ENCODE assay signal across 13 cellular contexts in the genomic region with DNA sequence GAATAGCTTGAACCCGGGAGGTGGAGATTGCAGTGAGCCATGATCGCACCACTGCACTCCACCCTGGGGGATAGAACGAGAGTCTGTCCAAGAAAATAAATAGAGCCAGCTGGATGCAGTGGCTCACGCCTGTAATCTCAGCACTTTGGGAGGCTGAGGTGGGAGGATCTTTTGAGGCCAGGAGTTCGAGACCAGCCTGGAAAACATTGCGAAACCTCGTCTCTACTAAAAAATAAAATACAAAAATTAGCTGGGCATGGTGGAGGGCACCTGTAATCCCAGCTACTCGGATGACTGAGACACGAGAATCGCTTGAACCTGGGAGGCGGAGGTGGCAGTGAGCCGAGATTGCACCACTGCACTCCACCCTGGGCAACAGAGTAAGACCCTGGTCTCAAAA. TPM values are rescaled to one million over a fixed set of nuclear protein-coding genes. Genes with fewer than 3 reads are reported as not detected.
DNase-seq lines count a peak whose midpoint lies in the region; ATAC-seq, FAIRE-seq and TF ChIP-seq lines count a peak whose summit lies in the region.
"Not testable (repeated sequence)": the region's sequence is repeated elsewhere in the genome, so short reads cannot be mapped to it uniquely, and the experiment has no call there.
"Had no signal": no experiment of that assay in that cellular context is flagged by ENCODE, and none has a peak within 500 bp of the region (broad histone marks: within the 10 kb centered on the region; RNA-seq: fewer than 3 reads in every experiment).

No MANE protein-coding gene starts in this region.

- not testable (repeated sequence) for H3K36me3 ChIP-seq in IMR-90 (ENCODE audit: control insufficient read depth, insufficient read depth, low read length)
- H3K36me3 ChIP-seq in PC-3 (ENCODE audit: low read depth, low read length) (peaks cover 16% of the 10 kb centered on the region), K562 (ENCODE audit: control insufficient read depth, insufficient read depth, low read length) (peaks cover 25% of the 10 kb centered on the region)

- not testable (repeated sequence) for FAIRE-seq in A549 (lab: Jason Lieb, UNC); K562 (lab: Jason Lieb, UNC)

- POLR2A ChIA-PET in A549 (lab: Yijun Ruan, JAX), result interaction anchor here (0.7 kb wide), 1 partner anchor 36 kb away, joined by 4 read pairs; no protein-coding TSS in a partner anchor
- POLR2A ChIA-PET in IMR-90 (lab: Charles Lee; ENCODE audit: unreplicated experiment), result not testable (repeated sequence)
- POLR2A ChIA-PET in PC-3 (lab: Charles Lee; ENCODE audit: unreplicated experiment), result interaction anchor here (0.6 kb wide), 1 partner anchor 9 kb away, joined by 4 read pairs; no protein-coding TSS in a partner anchor
- POLR2A ChIA-PET in K562 (lab: Yijun Ruan, JAX), result interaction anchor here (1.0 to 1.8 kb wide), 3 partner anchors 10 to 21 kb away, joined by 3 to 5 read pairs (median 3); no protein-coding TSS in a partner anchor

- H2BK5ac ChIP-seq in IMR-90 (ENCODE audit: low read depth, low read length, poor library complexity, severe bottlenecking), result not testable (repeated sequence)

- TF ChIP-seq RAD21 in A549 (conservative IDR thresholded peaks at IDR 0.05 in 1 of 2, IDR thresholded peaks at IDR 0.05 in 1 of 2); IMR-90 (IDR thresholded peaks at IDR 0.05; ENCODE audit: low read length); K562 (CRISPR knock-in tag; conservative IDR thresholded peaks at IDR 0.05 in 1 of 2, IDR thresholded peaks at IDR 0.05 in 1 of 2): not testable (repeated sequence)

- H4K20me1 ChIP-seq in IMR-90 (ENCODE audit: insufficient read depth, low read length); PC-3 (ENCODE audit: low read length); K562 (replicated peaks; ENCODE audit: control insufficient read depth, insufficient read depth, low read length): not testable (repeated sequence)

- H3K27ac ChIP-seq in A549; IMR-90 (ENCODE audit: insufficient read depth, low read length); PC-3 (ENCODE audit: low read length); K562 (ENCODE audit: extremely low read depth, low read depth, low read length): not testable (repeated sequence)

- H3K4ac ChIP-seq in IMR-90 (ENCODE audit: low read depth, low read length), result not testable (repeated sequence)

- H3K18ac ChIP-seq in IMR-90 (ENCODE audit: low read depth, low read length), result not testable (repeated sequence)

- not testable (repeated sequence) for H3K79me2 ChIP-seq in PC-3 (ENCODE audit: low read length); K562 (ENCODE audit: control insufficient read depth, insufficient read depth, low read length)

- not testable (repeated sequence) for H4K8ac ChIP-seq in IMR-90 (ENCODE audit: low read depth in 2 of 2, low read length in 2 of 2)

- H2AK9ac ChIP-seq in IMR-90 (replicated peaks; ENCODE audit: low read depth, low read length, poor library complexity), result not testable (repeated sequence)

- H3K9me2 ChIP-seq in PC-3 (replicated peaks; ENCODE audit: low read length), result not testable (repeated sequence)

- intact Hi-C loops in IMR-90 (cut with micrococcal nuclease); K562 (cut with micrococcal nuclease): not testable (repeated sequence)
- intact Hi-C loops in PC-3 (cut with micrococcal nuclease), result loop anchor here (5.0 kb wide), 1 partner anchor 406 kb away; no protein-coding TSS in a partner anchor

- H4K5ac ChIP-seq in IMR-90 (ENCODE audit: low read depth, low read length), result not testable (repeated sequence)

- H3F3A ChIP-seq in PC-3 (ENCODE audit: low read length, unreplicated experiment), result not testable (repeated sequence)

- H2BK15ac ChIP-seq in IMR-90 (ENCODE audit: low read depth, low read length), result not testable (repeated sequence)

- not testable (repeated sequence) for TF ChIP-seq POLR2A in A549 (IDR thresholded peaks at IDR 0.05; ENCODE audit: low read length); IMR-90 (IDR thresholded peaks at IDR 0.05; ENCODE audit: low read depth, low read length)
- 0 out of 2 replicates have a peak, but pooled peaks have one; percentile 19 for TF ChIP-seq POLR2A in K562 (conservative IDR thresholded peaks at IDR 0.05)

- H3K9ac ChIP-seq in IMR-90 (ENCODE audit: low read depth, low read length); PC-3 (ENCODE audit: low read length); K562 (ENCODE audit: insufficient read depth in 1 of 2, low read depth in 2 of 2, low read length in 2 of 2): not testable (repeated sequence)

- ATAC-seq in A549; IMR-90 (ENCODE audit: low read depth); PC-3; K562: not testable (repeated sequence)

- not testable (repeated sequence) for H3K4me3 ChIP-seq in A549; IMR-90 (ENCODE audit: insufficient read depth, low read depth, low read length); K562
- peak overlapping the region; percentile 74; the same call in 1 of the 2 replicates for H3K4me3 ChIP-seq in PC-3 (ENCODE audit: low read length)

- H3K14ac ChIP-seq in IMR-90 (replicated peaks; ENCODE audit: low read depth, low read length), result not testable (repeated sequence)

- 91% methylated on average over 12 of the region's 12 CpGs for WGBS in A549 (ENCODE audit: missing lambda C conversion rate)
- no CpG with 5 or more reads among the region's 12 CpGs for WGBS in IMR-90 (ENCODE audit: extremely low coverage in 2 of 2, insufficient read length in 1 of 2), 2 experiments
- WGBS in K562 (ENCODE audit: insufficient coverage, low coverage, missing lambda C conversion rate), result 86% methylated on average over 12 of the region's 12 CpGs

- not testable (repeated sequence) for H2AFZ ChIP-seq in IMR-90 (replicated peaks; ENCODE audit: low read length, poor library complexity); PC-3 (ENCODE audit: low read length); K562 (ENCODE audit: low read depth, low read length)

- not testable (repeated sequence) for H3K27me3 ChIP-seq in IMR-90 (ENCODE audit: control insufficient read depth, insufficient read depth, low read length); PC-3 (ENCODE audit: low read length); K562 (ENCODE audit: control insufficient read depth in 2 of 2, insufficient read depth in 2 of 2, low read length in 2 of 2)

- dilution Hi-C loops in IMR-90 (cut with HindIII; ENCODE audit: low sequenced_read_pairs, unreplicated experiment), result not testable (repeated sequence)

- H3K9me1 ChIP-seq in IMR-90 (ENCODE audit: insufficient read depth, low read length); K562 (ENCODE audit: control insufficient read depth, insufficient read depth, low read length): not testable (repeated sequence)

- in situ Hi-C loops in IMR-90 (cut with MboI; ENCODE audit: low sequenced_read_pairs); K562 (cut with MboI): not testable (repeated sequence)

- H3K9me3 ChIP-seq in A549; IMR-90 (ENCODE audit: control insufficient read depth, insufficient read depth, low read length); PC-3 (ENCODE audit: low read length); K562 (replicated peaks; ENCODE audit: control insufficient read depth, insufficient read depth, low read depth, low read length): not testable (repeated sequence)

- not testable (repeated sequence) for TF ChIP-seq EP300 in A549 (IDR thresholded peaks at IDR 0.05); K562 (IDR thresholded peaks at IDR 0.05; ENCODE audit: low read length)

- CTCF ChIA-PET in A549 (lab: Yijun Ruan, JAX) (interaction anchor here (0.6 to 1.5 kb wide), 3 partner anchors 64 to 1581 kb away, joined by 3 to 4 read pairs (median 4); no protein-coding TSS in a partner anchor), IMR-90 (lab: Yijun Ruan, JAX) (interaction anchor here (0.6 kb wide), 1 partner anchor 11 kb away, joined by 3 read pairs; no protein-coding TSS in a partner anchor), PC-3 (lab: Charles Lee) (interaction anchor here (1.1 kb wide), 1 partner anchor 35 kb away, joined by 7 read pairs; no protein-coding TSS in a partner anchor)
- CTCF ChIA-PET in K562 (lab: Yijun Ruan, JAX; ENCODE audit: low intra/inter-chr PET ratio), result not testable (repeated sequence)

- not testable (repeated sequence) for H2BK120ac ChIP-seq in IMR-90 (ENCODE audit: low read depth, low read length)

- not testable (repeated sequence) for DNase-seq in A549 (ENCODE audit: low read depth in 1 of 2, low spot score in 1 of 2); IMR-90; PC-3; K562 (ENCODE audit: extremely low read depth in 1 of 4, low spot score in 3 of 4)

- not testable (repeated sequence) for H2AK5ac ChIP-seq in IMR-90 (ENCODE audit: low read depth, low read length)

- H3K56ac ChIP-seq in IMR-90 (ENCODE audit: extremely low read depth, insufficient read depth, low read length), result not testable (repeated sequence)

- H3K4me2 ChIP-seq in A549; IMR-90 (ENCODE audit: low read depth, low read length); K562 (ENCODE audit: insufficient read depth, low read length): not testable (repeated sequence)
- peak overlapping the region; percentile 94; the same call in 1 of the 2 replicates for H3K4me2 ChIP-seq in PC-3 (ENCODE audit: low read length)

- H4K91ac ChIP-seq in IMR-90 (ENCODE audit: insufficient read depth, low read depth, low read length), result not testable (repeated sequence)

- H3K79me1 ChIP-seq in IMR-90 (ENCODE audit: low read depth in 1 of 2, low read length in 2 of 2), result not testable (repeated sequence)

- H3K4me1 ChIP-seq in A549; IMR-90 (ENCODE audit: control insufficient read depth, insufficient read depth, low read length); K562 (replicated peaks in 1 of 2; ENCODE audit: control insufficient read depth in 2 of 2, insufficient read depth in 2 of 2, low read length in 2 of 2): not testable (repeated sequence)
- H3K4me1 ChIP-seq in PC-3 (ENCODE audit: insufficient read depth, low read length), result peaks cover 21% of the 10 kb centered on the region

- H3K23ac ChIP-seq in IMR-90 (ENCODE audit: low read depth, low read length), result not testable (repeated sequence)

- not testable (repeated sequence) for H2BK20ac ChIP-seq in IMR-90 (ENCODE audit: low read depth, low read length)

- BruUV-seq in IMR-90 (replicated peaks; lab: Mats Ljungman, UMichigan); PC-3 (replicated peaks; lab: Mats Ljungman, UMichigan); K562 (replicated peaks; lab: Mats Ljungman, UMichigan): not testable (repeated sequence)

- not testable (repeated sequence) for TF ChIP-seq CTCF in A549 (IDR thresholded peaks at IDR 0.05); IMR-90 (conservative IDR thresholded peaks at IDR 0.05; ENCODE audit: low read depth, low read length); PC-3 (conservative IDR thresholded peaks at IDR 0.05; ENCODE audit: low read depth, low read length); K562 (IDR thresholded peaks at IDR 0.05 in 2 of 3, conservative IDR thresholded peaks at IDR 0.05 in 1 of 3; ENCODE audit: insufficient read depth in 2 of 3, low read depth in 1 of 3, low read length in 3 of 3)

RNA-seq across cellular contexts. Expression of a gene that starts 1.8 kb away (rescaled TPM):
- polyA plus RNA-seq in A549 (2011; rRNA removed) (not detected in 2 replicates), A549 (2017; fragmentation: RNase III; extraction: RNeasy Plus Mini Kit Qiagen cat#74134 plus additional on column Dnase treatment) (not detected in 3 replicates), IMR-90 (2012; rRNA removed) (not detected in 2 replicates), K562 (2011; rRNA removed) (0.17 TPM in 1 of 2 replicates, not detected in the other), K562 (2014; fragmentation: Illumina TruSeq; extraction: Trizol) (not detected in 2 replicates), K562 (2014; fragmentation: Nextera tagmentation; extraction: Ambion mirVana) (under 1 TPM in 1 of 2 experiments, not detected in 1; 0.11 TPM), K562 (2014; rRNA removed) (not detected in 2 replicates)
- polyA plus RNA-seq in A549 (2012; cell fraction: cytosol; rRNA removed), result not detected in 2 replicates
- polyA plus RNA-seq in A549 (2012; cell fraction: nucleus; rRNA removed), result not detected in 2 replicates
- polyA minus RNA-seq in A549 (2011; rRNA and poly(A)+ RNA removed), result not detected in 2 replicates
- total RNA-seq in IMR-90 (2012; rRNA removed) (not detected in 2 replicates), PC-3 (2014; rRNA removed) (6.6 and 7.9 TPM in 2 replicates), K562 (2014; rRNA removed) (not detected in 2 replicates), K562 (2014; rRNA removed; fragmentation: Illumina TruSeq; extraction: Trizol) (not detected in 2 replicates), K562 (2015; rRNA removed; fragmentation: Illumina TruSeq; extraction: Trizol) (not detected in 2 replicates), K562 (2021) (0.27 TPM in 1 of 2 replicates, not detected in the other)
- not detected in 2 replicates for polyA plus RNA-seq in IMR-90 (2012; cell fraction: cytosol; rRNA removed)
- not detected in 2 replicates for polyA plus RNA-seq in IMR-90 (2012; cell fraction: nucleus; rRNA removed; ENCODE audit: low replicate concordance)
- not detected in 2 replicates for total RNA-seq in K562 (2011; cell fraction: chromatin; rRNA removed; ENCODE audit: low replicate concordance)
- not detected in 2 replicates for total RNA-seq in K562 (2011; cell fraction: nucleolus; rRNA removed)
- total RNA-seq in K562 (2011; cell fraction: nucleoplasm; rRNA removed), result not detected in 2 replicates
- polyA plus RNA-seq in K562 (2011; cell fraction: cytosol; rRNA removed), result not detected in 2 replicates
- not detected in 2 replicates for polyA plus RNA-seq in K562 (2011; cell fraction: nucleus; rRNA removed)
- 0.12 and 0.26 TPM in 2 replicates for polyA plus RNA-seq in K562 (2012)
- not detected in 2 replicates for polyA minus RNA-seq in K562 (2011; rRNA and poly(A)+ RNA removed)
- polyA minus RNA-seq in K562 (2011; cell fraction: cytosol; rRNA and poly(A)+ RNA removed), result not detected in 2 replicates
- polyA minus RNA-seq in K562 (2011; cell fraction: nucleus; rRNA and poly(A)+ RNA removed), result not detected in 2 replicates
- total RNA-seq: A172; A673; CD4-positive, alpha-beta memory T cell; CD4-positive, CD25-positive, alpha-beta regulatory T cell; CD8-positive, alpha-beta memory T cell; Daoy; G401 had no signal
- polyA plus RNA-seq: AG04450; CD14-positive monocyte; CD4-positive, alpha-beta memory T cell; CD8-positive, alpha-beta memory T cell had no signal

RNA-seq across cellular contexts. Expression of a gene that starts 13.4 kb away (rescaled TPM):
- polyA plus RNA-seq in A549 (2011; rRNA removed) (34.3 and 35.3 TPM in 2 replicates), A549 (2017; fragmentation: RNase III; extraction: RNeasy Plus Mini Kit Qiagen cat#74134 plus additional on column Dnase treatment) (19.0 to 21.1 TPM (median 21.0 TPM) in 3 replicates), IMR-90 (2012; rRNA removed) (43.5 and 44.4 TPM in 2 replicates), K562 (2011; rRNA removed) (63.2 and 65.6 TPM in 2 replicates), K562 (2014; fragmentation: Illumina TruSeq; extraction: Trizol) (44.1 and 45.3 TPM in 2 replicates), K562 (2014; fragmentation: Nextera tagmentation; extraction: Ambion mirVana) (10 to 100 TPM; 29.4 to 46.0 TPM), K562 (2014; rRNA removed) (42.9 and 51.3 TPM in 2 replicates)
- 24.3 and 28.3 TPM in 2 replicates for polyA plus RNA-seq in A549 (2012; cell fraction: cytosol; rRNA removed)
- 18.2 and 20.3 TPM in 2 replicates for polyA plus RNA-seq in A549 (2012; cell fraction: nucleus; rRNA removed)
- polyA minus RNA-seq in A549 (2011; rRNA and poly(A)+ RNA removed), result 28.6 and 30.9 TPM in 2 replicates
- total RNA-seq in IMR-90 (2012; rRNA removed) (65.6 and 65.8 TPM in 2 replicates), PC-3 (2014; rRNA removed) (41.6 and 45.8 TPM in 2 replicates), K562 (2014; rRNA removed) (41.4 and 42.9 TPM in 2 replicates), K562 (2014; rRNA removed; fragmentation: Illumina TruSeq; extraction: Trizol) (37.7 and 40.0 TPM in 2 replicates), K562 (2015; rRNA removed; fragmentation: Illumina TruSeq; extraction: Trizol) (32.9 and 35.3 TPM in 2 replicates), K562 (2021) (45.5 and 50.1 TPM in 2 replicates)
- polyA plus RNA-seq in IMR-90 (2012; cell fraction: cytosol; rRNA removed), result 35.3 and 42.3 TPM in 2 replicates
- 21.5 and 30.4 TPM in 2 replicates for polyA plus RNA-seq in IMR-90 (2012; cell fraction: nucleus; rRNA removed; ENCODE audit: low replicate concordance)
- 36.5 and 52.1 TPM in 2 replicates for total RNA-seq in K562 (2011; cell fraction: chromatin; rRNA removed; ENCODE audit: low replicate concordance)
- total RNA-seq in K562 (2011; cell fraction: nucleolus; rRNA removed), result 38.4 and 39.7 TPM in 2 replicates
- total RNA-seq in K562 (2011; cell fraction: nucleoplasm; rRNA removed), result 31.4 and 39.8 TPM in 2 replicates
- 62.1 and 71.2 TPM in 2 replicates for polyA plus RNA-seq in K562 (2011; cell fraction: cytosol; rRNA removed)
- polyA plus RNA-seq in K562 (2011; cell fraction: nucleus; rRNA removed), result 43.0 and 53.8 TPM in 2 replicates
- polyA plus RNA-seq in K562 (2012), result 40.1 and 41.3 TPM in 2 replicates
- polyA minus RNA-seq in K562 (2011; rRNA and poly(A)+ RNA removed), result 70.3 and 71.4 TPM in 2 replicates
- 27.8 and 32.2 TPM in 2 replicates for polyA minus RNA-seq in K562 (2011; cell fraction: cytosol; rRNA and poly(A)+ RNA removed)
- 20.3 and 28.8 TPM in 2 replicates for polyA minus RNA-seq in K562 (2011; cell fraction: nucleus; rRNA and poly(A)+ RNA removed)

RNA-seq across cellular contexts. Expression of a gene that starts 59.2 kb away (rescaled TPM):
- polyA plus RNA-seq in A549 (2011; rRNA removed) (29.8 and 33.1 TPM in 2 replicates), A549 (2017; fragmentation: RNase III; extraction: RNeasy Plus Mini Kit Qiagen cat#74134 plus additional on column Dnase treatment) (24.2 to 27.1 TPM (median 24.9 TPM) in 3 replicates), IMR-90 (2012; rRNA removed) (6.9 and 9.5 TPM in 2 replicates), K562 (2011; rRNA removed) (39.4 and 43.7 TPM in 2 replicates), K562 (2014; fragmentation: Illumina TruSeq; extraction: Trizol) (48.2 and 55.6 TPM in 2 replicates), K562 (2014; fragmentation: Nextera tagmentation; extraction: Ambion mirVana) (10 to 100 TPM; 39.3 to 76.3 TPM), K562 (2014; rRNA removed) (46.6 and 50.8 TPM in 2 replicates)
- 15.5 and 15.6 TPM in 2 replicates for polyA plus RNA-seq in A549 (2012; cell fraction: cytosol; rRNA removed)
- polyA plus RNA-seq in A549 (2012; cell fraction: nucleus; rRNA removed), result 21.9 and 38.9 TPM in 2 replicates
- 26.6 and 32.2 TPM in 2 replicates for polyA minus RNA-seq in A549 (2011; rRNA and poly(A)+ RNA removed)
- total RNA-seq in IMR-90 (2012; rRNA removed) (14.2 and 15.0 TPM in 2 replicates), PC-3 (2014; rRNA removed) (40.2 and 51.0 TPM in 2 replicates), K562 (2014; rRNA removed) (38.5 and 40.4 TPM in 2 replicates), K562 (2014; rRNA removed; fragmentation: Illumina TruSeq; extraction: Trizol) (52.8 and 55.9 TPM in 2 replicates), K562 (2015; rRNA removed; fragmentation: Illumina TruSeq; extraction: Trizol) (53.0 and 55.2 TPM in 2 replicates), K562 (2021) (39.9 TPM in 2 replicates)
- 3.5 and 5.6 TPM in 2 replicates for polyA plus RNA-seq in IMR-90 (2012; cell fraction: cytosol; rRNA removed)
- 8.9 and 20.7 TPM in 2 replicates for polyA plus RNA-seq in IMR-90 (2012; cell fraction: nucleus; rRNA removed; ENCODE audit: low replicate concordance)
- total RNA-seq in K562 (2011; cell fraction: chromatin; rRNA removed; ENCODE audit: low replicate concordance), result 122 and 144 TPM in 2 replicates
- 63.7 and 68.7 TPM in 2 replicates for total RNA-seq in K562 (2011; cell fraction: nucleolus; rRNA removed)
- total RNA-seq in K562 (2011; cell fraction: nucleoplasm; rRNA removed), result 97.8 and 189 TPM in 2 replicates
- 15.6 and 18.3 TPM in 2 replicates for polyA plus RNA-seq in K562 (2011; cell fraction: cytosol; rRNA removed)
- polyA plus RNA-seq in K562 (2011; cell fraction: nucleus; rRNA removed), result 53.0 and 76.1 TPM in 2 replicates
- polyA plus RNA-seq in K562 (2012), result 29.0 and 36.0 TPM in 2 replicates
- polyA minus RNA-seq in K562 (2011; rRNA and poly(A)+ RNA removed), result 63.4 and 74.4 TPM in 2 replicates
- polyA minus RNA-seq in K562 (2011; cell fraction: cytosol; rRNA and poly(A)+ RNA removed), result 14.2 and 22.0 TPM in 2 replicates
- 40.0 and 47.9 TPM in 2 replicates for polyA minus RNA-seq in K562 (2011; cell fraction: nucleus; rRNA and poly(A)+ RNA removed)
